In the genomic region with DNA sequence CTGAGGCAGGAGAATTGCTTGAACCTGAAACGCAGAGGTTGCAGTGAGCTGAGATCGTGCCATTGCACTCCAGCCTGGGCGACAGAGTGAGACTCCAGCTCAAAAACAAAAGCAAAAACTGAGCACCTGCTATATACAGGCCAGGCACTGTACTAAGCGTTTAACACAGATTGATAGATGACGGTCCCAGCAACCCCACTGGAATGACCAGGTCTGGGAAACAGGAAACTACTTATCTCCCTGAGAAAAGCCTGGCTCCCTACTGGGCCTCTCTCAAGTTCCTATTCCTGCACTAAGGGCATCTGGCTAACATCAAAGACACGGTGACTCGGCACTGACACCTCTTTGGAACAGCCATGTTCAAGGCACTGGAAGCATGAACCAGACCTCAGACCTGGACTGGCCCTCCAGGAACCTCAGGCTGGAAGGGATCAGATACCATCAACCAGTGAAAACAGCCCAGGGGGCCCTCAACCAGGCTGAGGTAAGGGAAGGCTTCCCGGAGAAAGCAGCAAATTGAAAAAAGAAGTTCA, we compare ENCODE assay signal across 11 cellular contexts. TPM values are rescaled to one million over a fixed set of nuclear protein-coding genes. Genes with fewer than 3 reads are reported as not detected.
DNase-seq lines count a peak whose midpoint lies in the region; ATAC-seq and TF ChIP-seq lines count a peak whose summit lies in the region.
"Had no signal": no experiment of that assay in that cellular context is flagged by ENCODE, and none has a peak within 500 bp of the region (broad histone marks: within the 10 kb centered on the region; RNA-seq: fewer than 3 reads in every experiment).

No MANE protein-coding gene starts in this region.

- H3K27ac ChIP-seq in right atrium auricular region: peak overlapping the region; percentile 68 to 71

- no peak for DNase-seq in T-helper 2 cell treated with Interferon-gamma antibody and Interleukin-4, amounts not matched to agents 5 μg/mL and 100 μg/mL, for 36 hours (ENCODE audit: low spot score)
- DNase-seq in T-helper 2 cell (no peak), UCSD-AML1 (lab: John Stamatoyannopoulos, UW; ENCODE audit: unreplicated experiment) (peak; percentile 40), right atrium auricular region (ENCODE audit: low spot score) (no peak), NCI-H2107 treated with DMSO at 0.1 percent for 48 hours (lab: John Stamatoyannopoulos, UW; ENCODE audit: unreplicated experiment) (no peak)
- DNase-seq in stimulated activated naive B cell treated with anti-CD40 and anti-IgM and Interleukin-4, amounts not matched to agents 10 μg/mL and 1 μg/mL and 100 μg/mL, for 72 hours: no peak

- H3K4me3 Mint-ChIP-seq in T-helper 2 cell treated with Interferon-gamma antibody and Interleukin-4, amounts not matched to agents 5 μg/mL and 100 μg/mL, for 36 hours: no peak overlapping the region
- peak overlapping the region in 1 of 2 donors; percentile 21 for H3K4me3 Mint-ChIP-seq in stimulated activated naive B cell treated with anti-CD40 and anti-IgM and Interleukin-4, amounts not matched to agents 10 μg/mL and 1 μg/mL and 100 μg/mL, for 72 hours
- H3K4me3 Mint-ChIP-seq: nephron had no signal

- peaks cover 14% of the 10 kb centered on the region for H3K36me3 Mint-ChIP-seq in T-helper 2 cell treated with Interferon-gamma antibody and Interleukin-4, amounts not matched to agents 5 μg/mL and 100 μg/mL, for 36 hours (ENCODE audit: low read depth)
- H3K36me3 Mint-ChIP-seq in stimulated activated naive B cell treated with anti-CD40 and anti-IgM and Interleukin-4, amounts not matched to agents 10 μg/mL and 1 μg/mL and 100 μg/mL, for 72 hours: peaks cover 37 to 50% of the 10 kb centered on the region in 2 donors

- H3K27ac Mint-ChIP-seq in T-helper 2 cell treated with Interferon-gamma antibody and Interleukin-4, amounts not matched to agents 5 μg/mL and 100 μg/mL, for 36 hours: peak overlapping the region; percentile 63
- peak overlapping the region; percentile 85 for H3K27ac Mint-ChIP-seq in stimulated activated naive B cell treated with anti-CD40 and anti-IgM and Interleukin-4, amounts not matched to agents 10 μg/mL and 1 μg/mL and 100 μg/mL, for 72 hours

- no peak for ATAC-seq in stimulated activated naive B cell treated with anti-CD40 and anti-IgM and Interleukin-4, amounts not matched to agents 10 μg/mL and 1 μg/mL and 100 μg/mL, for 72 hours (replicated peaks)
- ATAC-seq in GM18870 (IDR thresholded peaks at IDR 0.05; ENCODE audit: unreplicated experiment) (no peak), GM21723 (IDR thresholded peaks at IDR 0.05; ENCODE audit: unreplicated experiment) (no peak)

- H3K4me3 ChIP-seq in right atrium auricular region: no peak overlapping the region
- H3K4me3 ChIP-seq: tibial nerve had no signal

- H3K27me3 Mint-ChIP-seq in T-helper 2 cell treated with Interferon-gamma antibody and Interleukin-4, amounts not matched to agents 5 μg/mL and 100 μg/mL, for 36 hours (ENCODE audit: low read depth): no peaks in the 10 kb centered on the region
- no peaks in the 10 kb centered on the region for H3K27me3 Mint-ChIP-seq in stimulated activated naive B cell treated with anti-CD40 and anti-IgM and Interleukin-4, amounts not matched to agents 10 μg/mL and 1 μg/mL and 100 μg/mL, for 72 hours
- H3K27me3 Mint-ChIP-seq: activated naive CD4-positive, alpha-beta T cell treated with anti-CD3 and anti-CD28 coated beads, Interleukin-2, amount 50 U/mL, for 24 hours had no signal

- H3K36me3 ChIP-seq in right atrium auricular region: no peaks in the 10 kb centered on the region

- no peaks in the 10 kb centered on the region for H3K9me3 Mint-ChIP-seq in T-helper 2 cell treated with Interferon-gamma antibody and Interleukin-4, amounts not matched to agents 5 μg/mL and 100 μg/mL, for 36 hours
- peaks cover 4% of the 10 kb centered on the region in 2 donors for H3K9me3 Mint-ChIP-seq in stimulated activated naive B cell treated with anti-CD40 and anti-IgM and Interleukin-4, amounts not matched to agents 10 μg/mL and 1 μg/mL and 100 μg/mL, for 72 hours
- H3K9me3 Mint-ChIP-seq: activated naive CD4-positive, alpha-beta T cell treated with anti-CD3 and anti-CD28 coated beads, Interleukin-2, amount 50 U/mL, for 24 hours; nephron had no signal

- H3K9me3 ChIP-seq in right atrium auricular region: no peaks in the 10 kb centered on the region
- H3K9me3 ChIP-seq: tibial nerve had no signal

- peaks cover 31% of the 10 kb centered on the region for H3K4me1 Mint-ChIP-seq in T-helper 2 cell treated with Interferon-gamma antibody and Interleukin-4, amounts not matched to agents 5 μg/mL and 100 μg/mL, for 36 hours (ENCODE audit: low read depth)
- H3K4me1 Mint-ChIP-seq in stimulated activated naive B cell treated with anti-CD40 and anti-IgM and Interleukin-4, amounts not matched to agents 10 μg/mL and 1 μg/mL and 100 μg/mL, for 72 hours: peaks cover 61 to 76% of the 10 kb centered on the region in 2 donors

- H3K4me1 ChIP-seq in right atrium auricular region: peaks cover 0 to 60% of the 10 kb centered on the region in 2 donors

- no peak for TF ChIP-seq CTCF in right atrium auricular region (IDR thresholded peaks at IDR 0.05)

- no peaks in the 10 kb centered on the region for H3K27me3 ChIP-seq in right atrium auricular region
- H3K27me3 ChIP-seq: tibial nerve had no signal

RNA-seq across cellular contexts. Expression of a gene that starts 16.6 kb away (rescaled TPM):
- total RNA-seq in right atrium auricular region: 10 to 100 TPM; 74.0 to 83.8 TPM

RNA-seq across cellular contexts. Expression of a gene that starts 58.3 kb away (rescaled TPM):
- total RNA-seq in right atrium auricular region: 100 to 1,000 TPM in 1 of 2 donors, 10 to 100 TPM in 1; 77.0 to 112 TPM
